Comparison of ENCODE assay signal across 1 cellular context in the genomic region with DNA sequence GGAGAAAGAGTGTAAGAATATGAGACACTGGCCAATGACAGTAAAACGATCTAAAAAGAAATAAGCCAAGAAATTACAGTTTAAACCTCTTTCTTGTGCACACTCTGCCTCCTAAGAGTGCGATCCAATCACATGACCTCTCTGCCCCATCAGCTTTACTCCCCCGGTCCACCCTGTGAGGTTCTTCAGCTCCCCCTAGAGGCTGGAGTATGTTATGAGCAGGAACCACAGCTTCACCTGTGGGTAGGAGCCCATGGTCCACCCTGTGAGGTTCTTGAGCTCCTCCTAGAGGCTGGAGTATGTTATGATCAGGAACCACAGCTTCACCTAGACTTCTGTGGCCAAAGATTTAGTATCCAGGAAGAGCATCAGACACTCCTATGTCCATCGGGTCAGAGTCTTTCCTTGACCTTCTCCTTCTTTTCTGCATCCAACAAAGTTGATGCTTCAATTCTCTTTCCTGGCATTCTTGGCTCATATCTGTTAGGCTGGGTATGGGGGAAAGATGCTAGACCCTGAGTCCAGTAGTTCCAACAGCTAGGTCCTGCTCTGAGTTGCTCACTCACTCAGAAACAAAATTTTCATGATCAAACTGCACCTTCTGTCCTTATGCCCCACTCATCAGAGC.
TF ChIP-seq lines count a peak whose summit lies in the region.

No MANE protein-coding gene starts in this region.

TF ChIP-seq in K562, 482 proteins besides CTCF, POLR2A, EP300 and RAD21 (continued from another document):
- TF ChIP-seq, protein P1, sequence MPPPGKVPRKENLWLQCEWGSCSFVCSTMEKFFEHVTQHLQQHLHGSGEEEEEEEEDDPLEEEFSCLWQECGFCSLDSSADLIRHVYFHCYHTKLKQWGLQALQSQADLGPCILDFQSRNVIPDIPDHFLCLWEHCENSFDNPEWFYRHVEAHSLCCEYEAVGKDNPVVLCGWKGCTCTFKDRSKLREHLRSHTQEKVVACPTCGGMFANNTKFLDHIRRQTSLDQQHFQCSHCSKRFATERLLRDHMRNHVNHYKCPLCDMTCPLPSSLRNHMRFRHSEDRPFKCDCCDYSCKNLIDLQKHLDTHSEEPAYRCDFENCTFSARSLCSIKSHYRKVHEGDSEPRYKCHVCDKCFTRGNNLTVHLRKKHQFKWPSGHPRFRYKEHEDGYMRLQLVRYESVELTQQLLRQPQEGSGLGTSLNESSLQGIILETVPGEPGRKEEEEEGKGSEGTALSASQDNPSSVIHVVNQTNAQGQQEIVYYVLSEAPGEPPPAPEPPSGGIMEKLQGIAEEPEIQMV (tag; conservative IDR thresholded peaks at IDR 0.05; ENCODE audit: low read depth), result no peak
- TF ChIP-seq CREM (IDR thresholded peaks at IDR 0.05; ENCODE audit: low read depth) (peak; percentile 38; the same call in 1 of the 2 replicates), ESRRA (IDR thresholded peaks at IDR 0.05; ENCODE audit: borderline replicate concordance, low read depth) (peak; percentile 58; the same call in 1 of the 2 replicates), CBFA2T2 (conservative IDR thresholded peaks at IDR 0.05) (peak; percentile 27), BRF1 (IDR thresholded peaks at IDR 0.05; ENCODE audit: borderline replicate concordance, extremely low read depth, insufficient read length) (no peak), RBFOX2 (IDR thresholded peaks at IDR 0.05; ENCODE audit: low read depth, low read length) (no peak), MAZ (CRISPR knock-in tag; conservative IDR thresholded peaks at IDR 0.05 in 1 of 2, IDR thresholded peaks at IDR 0.05 in 1 of 2) (peak in 1 of 2 experiments; percentile 60; a peak in 2 of 4 replicates), ZNF232 (CRISPR knock-in tag; IDR thresholded peaks at IDR 0.05) (no peak), CBFA2T3 (IDR thresholded peaks at IDR 0.05) (no peak), ETV1 (tag; conservative IDR thresholded peaks at IDR 0.05; ENCODE audit: low read depth) (no peak), PTTG1 (tag; IDR thresholded peaks at IDR 0.05; ENCODE audit: low read depth) (no peak), SMC3 (conservative IDR thresholded peaks at IDR 0.05; ENCODE audit: insufficient read depth, low read depth, low read length) (peak; percentile 94)
- TF ChIP-seq, protein P2, sequence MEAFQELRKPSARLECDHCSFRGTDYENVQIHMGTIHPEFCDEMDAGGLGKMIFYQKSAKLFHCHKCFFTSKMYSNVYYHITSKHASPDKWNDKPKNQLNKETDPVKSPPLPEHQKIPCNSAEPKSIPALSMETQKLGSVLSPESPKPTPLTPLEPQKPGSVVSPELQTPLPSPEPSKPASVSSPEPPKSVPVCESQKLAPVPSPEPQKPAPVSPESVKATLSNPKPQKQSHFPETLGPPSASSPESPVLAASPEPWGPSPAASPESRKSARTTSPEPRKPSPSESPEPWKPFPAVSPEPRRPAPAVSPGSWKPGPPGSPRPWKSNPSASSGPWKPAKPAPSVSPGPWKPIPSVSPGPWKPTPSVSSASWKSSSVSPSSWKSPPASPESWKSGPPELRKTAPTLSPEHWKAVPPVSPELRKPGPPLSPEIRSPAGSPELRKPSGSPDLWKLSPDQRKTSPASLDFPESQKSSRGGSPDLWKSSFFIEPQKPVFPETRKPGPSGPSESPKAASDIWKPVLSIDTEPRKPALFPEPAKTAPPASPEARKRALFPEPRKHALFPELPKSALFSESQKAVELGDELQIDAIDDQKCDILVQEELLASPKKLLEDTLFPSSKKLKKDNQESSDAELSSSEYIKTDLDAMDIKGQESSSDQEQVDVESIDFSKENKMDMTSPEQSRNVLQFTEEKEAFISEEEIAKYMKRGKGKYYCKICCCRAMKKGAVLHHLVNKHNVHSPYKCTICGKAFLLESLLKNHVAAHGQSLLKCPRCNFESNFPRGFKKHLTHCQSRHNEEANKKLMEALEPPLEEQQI (IDR thresholded peaks at IDR 0.05), result 0 out of 2 replicates have a peak, but pooled peaks have one; percentile 47
- TF ChIP-seq, protein P3, sequence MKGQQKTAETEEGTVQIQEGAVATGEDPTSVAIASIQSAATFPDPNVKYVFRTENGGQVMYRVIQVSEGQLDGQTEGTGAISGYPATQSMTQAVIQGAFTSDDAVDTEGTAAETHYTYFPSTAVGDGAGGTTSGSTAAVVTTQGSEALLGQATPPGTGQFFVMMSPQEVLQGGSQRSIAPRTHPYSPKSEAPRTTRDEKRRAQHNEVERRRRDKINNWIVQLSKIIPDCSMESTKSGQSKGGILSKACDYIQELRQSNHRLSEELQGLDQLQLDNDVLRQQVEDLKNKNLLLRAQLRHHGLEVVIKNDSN (CRISPR knock-in tag; IDR thresholded peaks at IDR 0.05), result peak; percentile 68
- TF ChIP-seq, protein P4, sequence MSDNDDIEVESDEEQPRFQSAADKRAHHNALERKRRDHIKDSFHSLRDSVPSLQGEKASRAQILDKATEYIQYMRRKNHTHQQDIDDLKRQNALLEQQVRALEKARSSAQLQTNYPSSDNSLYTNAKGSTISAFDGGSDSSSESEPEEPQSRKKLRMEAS (CRISPR knock-in tag; IDR thresholded peaks at IDR 0.05), result no peak
